In genomic region chr13:72258340-72258981, GRCh38 we compare ENCODE assay signal across 18 cellular contexts.
DNase-seq lines count a peak whose midpoint lies in the region; ATAC-seq and TF ChIP-seq lines count a peak whose summit lies in the region.
"Had no signal": no experiment of that assay in that cellular context is flagged by ENCODE, and none has a peak within 500 bp of the region (broad histone marks: within the 10 kb centered on the region; RNA-seq: fewer than 3 reads in every experiment).

No MANE protein-coding gene starts in this region.

- H3K4me2 ChIP-seq in SK-N-SH (no peak overlapping the region), MM.1S (ENCODE audit: low read depth, low read length) (no peak overlapping the region)
- H3K4me2 ChIP-seq: PC-9 had no signal

- H4K20me1 ChIP-seq in SK-N-SH (ENCODE audit: insufficient read depth): no peaks in the 10 kb centered on the region
- no peaks in the 10 kb centered on the region for H4K20me1 ChIP-seq in MM.1S (ENCODE audit: insufficient read depth, low read length)

- no peaks in the 10 kb centered on the region for H3K27me3 ChIP-seq in SK-N-SH (ENCODE audit: insufficient read depth)
- H3K27me3 ChIP-seq in endodermal cell (ENCODE audit: control insufficient read depth, insufficient read depth, low read length, poor library complexity, severe bottlenecking): no peaks in the 10 kb centered on the region
- no peaks in the 10 kb centered on the region for H3K27me3 ChIP-seq in testis
- no peaks in the 10 kb centered on the region for H3K27me3 ChIP-seq in MM.1S (replicated peaks; ENCODE audit: insufficient read depth, low read length)
- no peaks in the 10 kb centered on the region for H3K27me3 ChIP-seq in prostate gland (replicated peaks; ENCODE audit: insufficient read depth)
- H3K27me3 ChIP-seq: BE2C had no signal

- intact Hi-C loops in testis (cut with DNase I; ENCODE audit: low total_unique reads): no loop called here
- intact Hi-C loops in prostate gland (cut with DNase I): no loop called here

- TF ChIP-seq CTCF in SK-N-SH (IDR thresholded peaks at IDR 0.05) (no peak), endodermal cell (conservative IDR thresholded peaks at IDR 0.05) (no peak), testis (IDR thresholded peaks at IDR 0.05) (no peak), MM.1S (IDR thresholded peaks at IDR 0.05; ENCODE audit: low read length) (no peak), prostate gland (IDR thresholded peaks at IDR 0.05) (no peak)

- TF ChIP-seq POLR2A in testis (IDR thresholded peaks at IDR 0.05) (no peak), prostate gland (IDR thresholded peaks at IDR 0.05) (no peak)

- H3K9me3 ChIP-seq in SK-N-SH (no peaks in the 10 kb centered on the region), endodermal cell (ENCODE audit: control insufficient read depth, low read length) (no peaks in the 10 kb centered on the region), testis (no peaks in the 10 kb centered on the region), MM.1S (replicated peaks; ENCODE audit: insufficient read depth, low read length) (no peaks in the 10 kb centered on the region), prostate gland (no peaks in the 10 kb centered on the region)
- H3K9me3 ChIP-seq: BE2C had no signal

- H3K36me3 Mint-ChIP-seq in endodermal cell (ENCODE audit: low read depth): no peaks in the 10 kb centered on the region
- H3K36me3 Mint-ChIP-seq: CD8-positive, alpha-beta T cell had no signal

- H3K4me1 Mint-ChIP-seq in endodermal cell: peaks cover 14% of the 10 kb centered on the region

- no peak for TF ChIP-seq RAD21 in SK-N-SH (IDR thresholded peaks at IDR 0.05; ENCODE audit: low read length)

- H3K4me3 ChIP-seq in SK-N-SH (ENCODE audit: low read depth in 2 of 2, low read length in 1 of 2) (no peak overlapping the region), endodermal cell (ENCODE audit: low read length) (no peak overlapping the region), testis (no peak overlapping the region), MM.1S (ENCODE audit: low read length) (no peak overlapping the region), prostate gland (no peak overlapping the region)
- H3K4me3 ChIP-seq: PC-9 had no signal

- peak; percentile 70 for ATAC-seq in SK-N-SH treated with all-trans-retinoic acid at 6 μM for 48 hours
- ATAC-seq: CD8-positive, alpha-beta T cell had no signal

- no peaks in the 10 kb centered on the region for H3K27me3 Mint-ChIP-seq in endodermal cell (ENCODE audit: insufficient read depth)

- H3K27ac Mint-ChIP-seq in endodermal cell: no peak overlapping the region
- H3K27ac Mint-ChIP-seq: CD8-positive, alpha-beta T cell had no signal

- CTCF ChIA-PET in SK-N-SH (lab: Yijun Ruan, JAX): no interaction called here

- POLR2A ChIA-PET in SK-N-SH (lab: Yijun Ruan, JAX): no interaction called here

- no peak for DNase-seq in SK-N-SH
- DNase-seq in endodermal cell: peak; percentile 82
- peak; percentile 3 for DNase-seq in iris pigment epithelial cell (ENCODE audit: low read depth)
- DNase-seq in testis: peak; percentile 14
- DNase-seq in NOMO-1 treated with dmso at 0.1 percent for 144 hours (lab: John Stamatoyannopoulos, UW; ENCODE audit: unreplicated experiment): no peak
- DNase-seq in MM.1S: no peak
- DNase-seq in prostate gland (ENCODE audit: low spot score): no peak
- DNase-seq: BE2C; CD8-positive, alpha-beta T cell; KG1; NCI-H1436; NCI-H2029 treated with DMSO at 0.1 percent for 48 hours; NCI-H2171 treated with DMSO at 0.1 percent for 48 hours; NCI-H446 treated with DMSO at 0.1 percent for 48 hours; NCI-H774; PC-9 had no signal

- no peak overlapping the region for H3K9ac ChIP-seq in SK-N-SH
- H3K9ac ChIP-seq in endodermal cell (ENCODE audit: extremely low read depth, low read length, poor library complexity, severe bottlenecking): no peak overlapping the region
- no peak overlapping the region for H3K9ac ChIP-seq in MM.1S (ENCODE audit: low read length)

- no peak overlapping the region for H3K4me3 Mint-ChIP-seq in endodermal cell
- H3K4me3 Mint-ChIP-seq: CD8-positive, alpha-beta T cell had no signal

- H3K27ac ChIP-seq in SK-N-SH (ENCODE audit: low read depth in 2 of 2, low read length in 1 of 2) (no peak overlapping the region), endodermal cell (ENCODE audit: low read depth, low read length) (no peak overlapping the region), testis (no peak overlapping the region), MM.1S (ENCODE audit: low read length) (no peak overlapping the region), prostate gland (no peak overlapping the region)
- H3K27ac ChIP-seq: 22Rv1, PC-9 had no signal

- H3K79me2 ChIP-seq in SK-N-SH (ENCODE audit: insufficient read depth): no peaks in the 10 kb centered on the region
- no peaks in the 10 kb centered on the region for H3K79me2 ChIP-seq in MM.1S (ENCODE audit: low read length)

- H3K36me3 ChIP-seq in SK-N-SH (replicated peaks in 1 of 2; ENCODE audit: control insufficient read depth in 1 of 2, insufficient read depth in 2 of 2, low read length in 1 of 2) (no peaks in the 10 kb centered on the region), endodermal cell (ENCODE audit: control insufficient read depth, insufficient read depth, low read length) (no peaks in the 10 kb centered on the region), testis (ENCODE audit: low read depth, missing control alignments) (no peaks in the 10 kb centered on the region), MM.1S (replicated peaks; ENCODE audit: insufficient read depth, low read length) (no peaks in the 10 kb centered on the region), prostate gland (no peaks in the 10 kb centered on the region)
- H3K36me3 ChIP-seq: BE2C had no signal

- H2AFZ ChIP-seq in SK-N-SH (ENCODE audit: low read depth): no peak overlapping the region
- H2AFZ ChIP-seq in MM.1S (ENCODE audit: low read length): no peak overlapping the region
- H2AFZ ChIP-seq: PC-9 had no signal

- TF ChIP-seq EP300 in SK-N-SH (IDR thresholded peaks at IDR 0.05; ENCODE audit: borderline replicate concordance in 1 of 2, low read depth in 1 of 2, low read length in 1 of 2): no peak

- H3F3A ChIP-seq in SK-N-SH (replicated peaks; ENCODE audit: insufficient read depth) (no peaks in the 10 kb centered on the region), MM.1S (ENCODE audit: insufficient read depth, low read length) (no peaks in the 10 kb centered on the region)

- WGBS in SK-N-SH (ENCODE audit: low lambda C conversion rate): 75% methylated on average over 7 of the region's 7 CpGs
- 61 to 62% methylated on average over 5 to 7 of the region's 7 CpGs for WGBS in endodermal cell (ENCODE audit: insufficient coverage in 1 of 2, insufficient read length in 1 of 2), 2 experiments
- 68 to 80% methylated on average over 7 of the region's 7 CpGs for WGBS in testis, 2 donors
- 91% methylated on average over 7 of the region's 7 CpGs for WGBS in prostate gland

- H3K9me2 ChIP-seq in SK-N-SH: no peaks in the 10 kb centered on the region
- no peaks in the 10 kb centered on the region for H3K9me2 ChIP-seq in MM.1S (replicated peaks; ENCODE audit: insufficient read depth, low read length)

- no peaks in the 10 kb centered on the region for H3K9me3 Mint-ChIP-seq in endodermal cell
- H3K9me3 Mint-ChIP-seq: CD8-positive, alpha-beta T cell had no signal

- H3K4me1 ChIP-seq in SK-N-SH (ENCODE audit: control insufficient read depth in 1 of 2, insufficient read depth in 2 of 2, low read depth in 1 of 2, low read length in 1 of 2): no peaks in the 10 kb centered on the region; a peak in 1 of 4 replicates
- no peaks in the 10 kb centered on the region for H3K4me1 ChIP-seq in endodermal cell (ENCODE audit: control insufficient read depth, insufficient read depth, low read length)
- no peaks in the 10 kb centered on the region for H3K4me1 ChIP-seq in testis
- H3K4me1 ChIP-seq in MM.1S (ENCODE audit: low read length): no peaks in the 10 kb centered on the region
- H3K4me1 ChIP-seq in prostate gland (replicated peaks): no peaks in the 10 kb centered on the region
- H3K4me1 ChIP-seq: BE2C had no signal

TF ChIP-seq in SK-N-SH treated with all-trans-retinoic acid at 6 μM for 48 hours, 23 proteins besides CTCF, POLR2A, EP300 and RAD21:
- no peak for TF ChIP-seq OSR1 (CRISPR knock-in tag; IDR thresholded peaks at IDR 0.05)
TF ChIP-seq in SK-N-SH treated with all-trans-retinoic acid at 6 μM for 48 hours: peak in this region for 0.

TF ChIP-seq in SK-N-SH, 30 proteins besides CTCF, POLR2A, EP300 and RAD21:
- TF ChIP-seq POLR2AphosphoS5 (IDR thresholded peaks at IDR 0.05; ENCODE audit: low read depth, low read length) (no peak), SIN3A (IDR thresholded peaks at IDR 0.05; ENCODE audit: borderline replicate concordance, low read depth, low read length) (no peak)

Comparison
In these comparisons a context has a peak if more than half of its experiments do, and no peak if none do; other contexts are left out.
1. DNase-seq: peak in endodermal cell (single experiment), iris pigment epithelial cell (single experiment) and testis (single experiment); none in SK-N-SH (single experiment), NOMO-1 treated with dmso at 0.1 percent for 144 hours (single experiment), MM.1S (single experiment) and prostate gland (single experiment).